Comparison of ENCODE assay signal across 18 cellular contexts in the genomic region with DNA sequence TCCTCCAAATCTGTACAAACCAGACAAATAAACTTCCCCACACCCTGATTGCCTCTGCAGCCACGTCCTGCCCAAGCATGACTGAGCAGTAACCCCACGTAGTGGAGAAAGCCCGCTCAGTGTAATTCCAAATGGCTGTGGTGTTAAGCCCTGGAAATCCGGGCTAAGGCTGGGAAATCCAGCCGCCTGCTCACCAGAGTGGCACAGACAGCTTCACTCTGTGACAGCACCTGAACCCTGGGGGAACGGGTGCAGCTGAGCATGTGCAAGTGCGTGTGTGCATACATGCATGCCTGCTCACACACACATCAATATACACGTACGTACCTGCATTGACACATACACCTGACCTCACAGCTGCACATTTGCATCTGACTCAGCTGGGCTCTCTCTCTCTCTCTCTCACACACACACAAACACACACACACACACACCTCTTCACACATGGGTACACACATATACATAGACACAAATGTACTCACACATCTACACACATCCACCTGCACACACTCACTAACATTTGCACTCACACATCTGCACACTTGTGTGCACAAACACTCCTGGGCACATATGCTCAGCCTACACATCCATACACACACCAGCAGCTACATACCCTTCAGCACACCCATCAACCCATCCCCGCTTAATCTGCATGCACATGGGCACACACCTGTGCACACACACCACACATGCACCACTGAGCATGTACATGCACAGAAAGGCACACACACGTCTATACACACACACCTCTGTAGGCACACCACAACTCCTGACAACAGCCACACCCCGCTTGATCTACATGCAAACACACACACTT.
"Had no signal": no experiment of that assay in that cellular context is flagged by ENCODE, and none has a peak within 500 bp of the region (broad histone marks: within the 10 kb centered on the region; RNA-seq: fewer than 3 reads in every experiment).

No MANE protein-coding gene starts in this region.

- DNase-seq: activated CD4-positive, alpha-beta T cell treated with anti-CD3 and anti-CD28 coated beads for 48 hours; activated naive CD4-positive, alpha-beta T cell treated with Interleukin-2 at 50 U/mL for 16 hours; activated naive CD8-positive, alpha-beta T cell treated with anti-CD3 and anti-CD28 coated beads, Interleukin-2, amount 50 U/mL, for 24 hours; dorsolateral prefrontal cortex; esophagus squamous epithelium; foreskin fibroblast; heart left ventricle; islet precursor cell; left ventricle myocardium superior; pancreas; stimulated activated CD4-positive, alpha-beta T cell treated with anti-CD3 and anti-CD28 coated beads, Interleukin-4, amount 100 ng/mL, for 1 hour; stimulated activated CD8-positive, alpha-beta memory T cell treated with anti-CD3 and anti-CD28 coated beads, Interleukin-4, amount 100 ng/mL, for 48 hours; stimulated activated naive CD8-positive, alpha-beta T cell treated with anti-CD3 and anti-CD28 coated beads, Interleukin-15, Interleukin-2, amounts not matched to agents 100 U/mL and 50 U/mL, for 24 hours; T1000; upper lobe of left lung had no signal

- H3K4me1 Mint-ChIP-seq: activated naive CD8-positive, alpha-beta T cell treated with anti-CD3 and anti-CD28 coated beads, Interleukin-2, amount 50 U/mL, for 24 hours; neural crest cell had no signal

- H3K27ac Mint-ChIP-seq: activated naive CD8-positive, alpha-beta T cell treated with anti-CD3 and anti-CD28 coated beads, Interleukin-2, amount 50 U/mL, for 24 hours had no signal

- H3K27me3 Mint-ChIP-seq: activated naive CD8-positive, alpha-beta T cell treated with anti-CD3 and anti-CD28 coated beads, Interleukin-2, amount 50 U/mL, for 24 hours had no signal

- H3K4me3 ChIP-seq: ascending aorta, dorsolateral prefrontal cortex, esophagus squamous epithelium, heart left ventricle, pancreas, suprapubic skin, upper lobe of left lung had no signal

- H3K36me3 ChIP-seq: ascending aorta, esophagus squamous epithelium, heart left ventricle, pancreas, suprapubic skin, upper lobe of left lung had no signal

- ATAC-seq: activated naive CD8-positive, alpha-beta T cell treated with anti-CD3 and anti-CD28 coated beads, Interleukin-2, amount 50 U/mL, for 24 hours; heart left ventricle; left ventricle myocardium superior; pancreas; stimulated activated naive CD8-positive, alpha-beta T cell treated with anti-CD3 and anti-CD28 coated beads, Interleukin-15, Interleukin-2, amounts not matched to agents 100 U/mL and 50 U/mL, for 24 hours had no signal

- H3K27me3 ChIP-seq: ascending aorta, pancreas, upper lobe of left lung had no signal

- FAIRE-seq: pancreas had no signal

- H3K4me3 Mint-ChIP-seq: activated naive CD8-positive, alpha-beta T cell treated with anti-CD3 and anti-CD28 coated beads, Interleukin-2, amount 50 U/mL, for 24 hours; neural crest cell had no signal

- H3K9me3 Mint-ChIP-seq: activated naive CD8-positive, alpha-beta T cell treated with anti-CD3 and anti-CD28 coated beads, Interleukin-2, amount 50 U/mL, for 24 hours; neural crest cell had no signal
